ENCODE assay signal across 1 cellular context in the genomic region with DNA sequence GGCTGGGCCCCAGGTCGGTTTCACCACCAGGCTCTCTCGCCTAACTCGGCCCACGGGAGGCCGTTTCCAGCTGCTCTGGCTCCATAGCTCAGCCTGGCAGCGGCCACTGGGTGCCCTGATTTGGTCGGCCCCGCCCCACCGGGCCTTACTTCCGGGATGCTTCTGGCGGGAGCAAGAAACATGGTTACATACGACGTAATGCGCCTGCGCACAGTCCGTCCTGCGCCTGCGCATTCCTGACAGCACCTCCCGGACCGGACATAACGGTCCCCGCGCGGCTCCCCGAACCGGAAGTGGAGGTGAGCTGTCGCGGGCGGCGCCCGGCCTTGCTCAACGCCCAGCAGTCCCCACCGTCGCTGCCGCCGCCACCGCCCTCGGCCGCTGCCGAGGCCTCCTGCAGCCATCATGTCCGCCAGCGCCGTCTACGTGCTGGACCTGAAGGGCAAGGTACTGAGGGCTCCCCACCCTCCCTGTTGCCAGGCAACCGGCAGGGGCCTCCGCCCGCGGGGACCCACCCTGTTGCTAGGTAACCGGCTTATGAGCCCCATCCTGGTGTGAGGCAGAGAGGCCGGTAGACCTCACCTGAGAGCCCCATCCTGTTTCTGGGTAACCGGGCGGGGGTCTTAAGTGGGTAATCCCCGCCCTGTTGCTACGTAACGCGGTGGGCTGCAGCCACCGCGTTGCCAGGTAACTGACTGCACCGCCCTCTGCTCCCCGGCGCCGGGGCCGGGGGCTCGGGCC.
TF ChIP-seq lines count a peak whose summit lies in the region.

AP1M1 (plus strand) TSS at position 290 of the 741 bp plus-strand sequence; CDS start at position 406, 116 bp downstream.

TF ChIP-seq in SK-N-SH, 30 proteins besides CTCF, POLR2A, EP300 and RAD21 (continued from another document):
- TF ChIP-seq, protein P1, sequence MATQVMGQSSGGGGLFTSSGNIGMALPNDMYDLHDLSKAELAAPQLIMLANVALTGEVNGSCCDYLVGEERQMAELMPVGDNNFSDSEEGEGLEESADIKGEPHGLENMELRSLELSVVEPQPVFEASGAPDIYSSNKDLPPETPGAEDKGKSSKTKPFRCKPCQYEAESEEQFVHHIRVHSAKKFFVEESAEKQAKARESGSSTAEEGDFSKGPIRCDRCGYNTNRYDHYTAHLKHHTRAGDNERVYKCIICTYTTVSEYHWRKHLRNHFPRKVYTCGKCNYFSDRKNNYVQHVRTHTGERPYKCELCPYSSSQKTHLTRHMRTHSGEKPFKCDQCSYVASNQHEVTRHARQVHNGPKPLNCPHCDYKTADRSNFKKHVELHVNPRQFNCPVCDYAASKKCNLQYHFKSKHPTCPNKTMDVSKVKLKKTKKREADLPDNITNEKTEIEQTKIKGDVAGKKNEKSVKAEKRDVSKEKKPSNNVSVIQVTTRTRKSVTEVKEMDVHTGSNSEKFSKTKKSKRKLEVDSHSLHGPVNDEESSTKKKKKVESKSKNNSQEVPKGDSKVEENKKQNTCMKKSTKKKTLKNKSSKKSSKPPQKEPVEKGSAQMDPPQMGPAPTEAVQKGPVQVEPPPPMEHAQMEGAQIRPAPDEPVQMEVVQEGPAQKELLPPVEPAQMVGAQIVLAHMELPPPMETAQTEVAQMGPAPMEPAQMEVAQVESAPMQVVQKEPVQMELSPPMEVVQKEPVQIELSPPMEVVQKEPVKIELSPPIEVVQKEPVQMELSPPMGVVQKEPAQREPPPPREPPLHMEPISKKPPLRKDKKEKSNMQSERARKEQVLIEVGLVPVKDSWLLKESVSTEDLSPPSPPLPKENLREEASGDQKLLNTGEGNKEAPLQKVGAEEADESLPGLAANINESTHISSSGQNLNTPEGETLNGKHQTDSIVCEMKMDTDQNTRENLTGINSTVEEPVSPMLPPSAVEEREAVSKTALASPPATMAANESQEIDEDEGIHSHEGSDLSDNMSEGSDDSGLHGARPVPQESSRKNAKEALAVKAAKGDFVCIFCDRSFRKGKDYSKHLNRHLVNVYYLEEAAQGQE (IDR thresholded peaks at IDR 0.05; ENCODE audit: low read depth, low read length) = 0 out of 2 replicates have a peak, but pooled peaks have one; percentile 22
- peak; percentile 96 for TF ChIP-seq ELF1 (IDR thresholded peaks at IDR 0.05)
- peak; percentile 72 for TF ChIP-seq MXI1 (IDR thresholded peaks at IDR 0.05; ENCODE audit: low read depth, low read length)
- TF ChIP-seq FOXJ3 (CRISPR knock-in tag; IDR thresholded peaks at IDR 0.05) = no peak
- peak; percentile 14; the same call in 1 of the 2 replicates for TF ChIP-seq NFIC (IDR thresholded peaks at IDR 0.05; ENCODE audit: borderline replicate concordance)
- TF ChIP-seq YY1 (IDR thresholded peaks at IDR 0.05; ENCODE audit: low read depth) = peak; percentile 77; the same call in 1 of the 2 replicates
- TF ChIP-seq CHD2 (IDR thresholded peaks at IDR 0.05; ENCODE audit: low read length, partially characterized antibody) = peak; percentile 46
- TF ChIP-seq GABPA (IDR thresholded peaks at IDR 0.05; ENCODE audit: low read depth) = peak; percentile 90
